8 cellular contexts compared by ENCODE assay signal in genomic region chr7:64665980-64666674, GRCh38. TPM values are rescaled to one million over a fixed set of nuclear protein-coding genes. Genes with fewer than 3 reads are reported as not detected.
DNase-seq lines count a peak whose midpoint lies in the region; ATAC-seq and TF ChIP-seq lines count a peak whose summit lies in the region.

Gene ZNF107 (plus strand): TSS chr7:64666133. CDS start chr7:64666283, 150 bp downstream.

- H3K9me3 Mint-ChIP-seq in activated naive CD8-positive, alpha-beta T cell treated with anti-CD3 and anti-CD28 coated beads, Interleukin-2, amount 50 U/mL, for 24 hours: peaks cover 22% of the 10 kb centered on the region
- H3K9me3 Mint-ChIP-seq in type B pancreatic cell: peaks cover 3% of the 10 kb centered on the region

- WGBS in trophoblast cell (ENCODE audit: extremely low coverage, insufficient coverage, insufficient read length): no CpG with 5 or more reads among the region's 37 CpGs

- peak within 1 kb of the TSS; percentile 48 for H2BK120ac ChIP-seq in trophoblast cell (ENCODE audit: insufficient read depth, low read length, poor library complexity)

- TF ChIP-seq CTCF in GM12865 (IDR thresholded peaks at IDR 0.05; ENCODE audit: insufficient read depth, low read depth, low read length, missing control alignments): no peak
- TF ChIP-seq CTCF in type B pancreatic cell (conservative IDR thresholded peaks at IDR 0.05): no peak

- peak within 1 kb of the TSS; percentile 93 for H2AK5ac ChIP-seq in trophoblast cell (ENCODE audit: low read length)

- no peaks in the 10 kb centered on the region for H3K27me3 ChIP-seq in trophoblast cell (ENCODE audit: insufficient read depth, low read length)

- peak within 1 kb of the TSS; percentile 75 for H3K4me2 ChIP-seq in trophoblast cell (ENCODE audit: low read length)

- peak within 1 kb of the TSS; percentile 57 for H4K12ac ChIP-seq in trophoblast cell (ENCODE audit: low read depth, low read length)

- H3K4me3 Mint-ChIP-seq in activated naive CD8-positive, alpha-beta T cell treated with anti-CD3 and anti-CD28 coated beads, Interleukin-2, amount 50 U/mL, for 24 hours: peak within 1 kb of the TSS; percentile 94
- peak within 1 kb of the TSS; percentile 96 for H3K4me3 Mint-ChIP-seq in type B pancreatic cell

- peaks cover 6% of the 10 kb centered on the region for H3K79me2 ChIP-seq in trophoblast cell (ENCODE audit: control insufficient read depth, insufficient read depth, low read length, poor library complexity)

- H3K4me1 Mint-ChIP-seq in activated naive CD8-positive, alpha-beta T cell treated with anti-CD3 and anti-CD28 coated beads, Interleukin-2, amount 50 U/mL, for 24 hours: peaks cover 47% of the 10 kb centered on the region
- peaks cover 14% of the 10 kb centered on the region for H3K4me1 Mint-ChIP-seq in type B pancreatic cell (ENCODE audit: unreplicated experiment)

- intact Hi-C loops in cardiac septum (cut with DNase I): no loop called here

- peak within 1 kb of the TSS; percentile 73 for H3K9ac ChIP-seq in trophoblast cell (ENCODE audit: low read length)

- H3K4me1 ChIP-seq in trophoblast cell (ENCODE audit: control insufficient read depth in 1 of 2, insufficient read depth in 2 of 2, low read length in 2 of 2): peaks cover 0 to 4% of the 10 kb centered on the region in 2 experiments

- H3K23ac ChIP-seq in trophoblast cell (ENCODE audit: low read length): no peak within 1 kb of the TSS

- H3K14ac ChIP-seq in trophoblast cell (ENCODE audit: low read length): peak within 1 kb of the TSS; percentile 70

- peak within 1 kb of the TSS; percentile 43 for H2AFZ ChIP-seq in trophoblast cell (ENCODE audit: insufficient read depth, low read length, poor library complexity)

- H3K4me3 ChIP-seq in GM12865 (ENCODE audit: low read depth, low read length) (peak within 1 kb of the TSS; percentile 99), trophoblast cell (ENCODE audit: low read depth, low read length) (peak within 1 kb of the TSS; percentile 85)

- H3K27ac Mint-ChIP-seq in activated naive CD8-positive, alpha-beta T cell treated with anti-CD3 and anti-CD28 coated beads, Interleukin-2, amount 50 U/mL, for 24 hours: peak within 1 kb of the TSS; percentile 93
- H3K27ac Mint-ChIP-seq in type B pancreatic cell: peak within 1 kb of the TSS; percentile 91

- H3K36me3 ChIP-seq in trophoblast cell (ENCODE audit: control insufficient read depth in 1 of 2, insufficient read depth in 2 of 2, low read length in 2 of 2): peaks cover 6 to 9% of the 10 kb centered on the region in 2 experiments

- H3K4ac ChIP-seq in trophoblast cell (ENCODE audit: low read depth, low read length): peak within 1 kb of the TSS; percentile 96

- H4K91ac ChIP-seq in trophoblast cell (ENCODE audit: low read depth, low read length): peak within 1 kb of the TSS; percentile 89

- H2BK12ac ChIP-seq in trophoblast cell (ENCODE audit: low read length): no peak within 1 kb of the TSS

- peak within 1 kb of the TSS; percentile 36 for H3K27ac ChIP-seq in trophoblast cell (ENCODE audit: low read depth, low read length)

- H3K36me3 Mint-ChIP-seq in activated naive CD8-positive, alpha-beta T cell treated with anti-CD3 and anti-CD28 coated beads, Interleukin-2, amount 50 U/mL, for 24 hours (ENCODE audit: low read depth): peaks cover 53% of the 10 kb centered on the region
- peaks cover 30% of the 10 kb centered on the region for H3K36me3 Mint-ChIP-seq in type B pancreatic cell

- DNase-seq in GM12865 (ENCODE audit: low read depth) (peak; percentile 97), NCI-H1417 treated with DMSO at 0.1 percent for 48 hours (lab: John Stamatoyannopoulos, UW) (peak; percentile 69), SW480 (ENCODE audit: low spot score) (peak; percentile 97), cardiac septum (ENCODE audit: low spot score) (peak; percentile 97), trophoblast cell (peak; percentile 89 to 91), type B pancreatic cell (ENCODE audit: extremely low spot score, unreplicated experiment) (peak; percentile 88)
- peak; percentile 79 for DNase-seq in activated naive CD8-positive, alpha-beta T cell treated with anti-CD3 and anti-CD28 coated beads, Interleukin-2, amount 50 U/mL, for 24 hours

- H4K8ac ChIP-seq in trophoblast cell (ENCODE audit: low read depth, low read length): peak within 1 kb of the TSS; percentile 70

- H3K18ac ChIP-seq in trophoblast cell (ENCODE audit: low read length): peak within 1 kb of the TSS; percentile 90

- H3K27me3 Mint-ChIP-seq in activated naive CD8-positive, alpha-beta T cell treated with anti-CD3 and anti-CD28 coated beads, Interleukin-2, amount 50 U/mL, for 24 hours: no peaks in the 10 kb centered on the region
- H3K27me3 Mint-ChIP-seq in type B pancreatic cell: no peaks in the 10 kb centered on the region

- no peaks in the 10 kb centered on the region for H3K9me3 ChIP-seq in trophoblast cell (ENCODE audit: insufficient read depth, low read depth, low read length)

- H2BK5ac ChIP-seq in trophoblast cell (ENCODE audit: low read depth, low read length, poor library complexity): peak within 1 kb of the TSS; percentile 25

- ATAC-seq in HG02763 (IDR thresholded peaks at IDR 0.05; ENCODE audit: unreplicated experiment): peak; percentile 99
- ATAC-seq in activated naive CD8-positive, alpha-beta T cell treated with anti-CD3 and anti-CD28 coated beads, Interleukin-2, amount 50 U/mL, for 24 hours: peak; percentile 100

- H3K79me1 ChIP-seq in trophoblast cell (ENCODE audit: low read length): peaks cover 5% of the 10 kb centered on the region

RNA-seq across cellular contexts. Expression of gene ZNF107, which starts in this region (rescaled TPM):
- total RNA-seq in cardiac septum: 1.9 TPM
- 10.4 and 11.3 TPM in 2 replicates for polyA plus RNA-seq in trophoblast cell (2013)
- total RNA-seq in type B pancreatic cell (ENCODE audit: low replicate concordance): 6.3 and 11.8 TPM in 2 replicates

Comparison
In these comparisons a context has a peak if more than half of its experiments do, and no peak if none do; other contexts are left out.
1. Peak in every context shown above with its lines: DNase-seq, ATAC-seq, H3K4me3 ChIP-seq and H3K27ac ChIP-seq.